9 cellular contexts compared by ENCODE assay signal in genomic region chr1:161730050-161730564, GRCh38. TPM values are rescaled to one million over a fixed set of nuclear protein-coding genes. Genes with fewer than 3 reads are reported as not detected.
A peak's percentile ranks its signal among the peaks of the same experiment; 100 is the strongest.
DNase-seq lines count a peak whose midpoint lies in the region; ATAC-seq and TF ChIP-seq lines count a peak whose summit lies in the region.
"Had no signal": no experiment of that assay in that cellular context is flagged by ENCODE, and none has a peak within 500 bp of the region (broad histone marks: within the 10 kb centered on the region; RNA-seq: fewer than 3 reads in every experiment).

No MANE protein-coding gene starts in this region.

- peak overlapping the region; percentile 62 for H3K27ac Mint-ChIP-seq in activated CD4-positive, alpha-beta memory T cell treated with anti-CD3 and anti-CD28 coated beads for 36 hours

- peaks cover 28% of the 10 kb centered on the region for H3K27me3 Mint-ChIP-seq in activated CD4-positive, alpha-beta memory T cell treated with anti-CD3 and anti-CD28 coated beads for 36 hours

- ATAC-seq in HG02852 (IDR thresholded peaks at IDR 0.05; ENCODE audit: unreplicated experiment): no peak
- ATAC-seq in HG02678 (IDR thresholded peaks at IDR 0.05; ENCODE audit: unreplicated experiment): no peak

- no peaks in the 10 kb centered on the region for H3K36me3 Mint-ChIP-seq in activated CD4-positive, alpha-beta memory T cell treated with anti-CD3 and anti-CD28 coated beads for 36 hours

- no peak overlapping the region for H3K4me3 ChIP-seq in fibroblast of villous mesenchyme (ENCODE audit: low read depth, low read length)

- CTCF ChIA-PET in activated CD4-positive, alpha-beta memory T cell treated with anti-CD3 and anti-CD28 coated beads for 36 hours (lab: Charles Lee): interaction anchor here (0.8 to 3.2 kb wide), 3 partner anchors 9 to 19 kb away, joined by 3 to 11 read pairs (median 3); no protein-coding TSS in a partner anchor

- no peaks in the 10 kb centered on the region for H3K9me3 Mint-ChIP-seq in activated CD4-positive, alpha-beta memory T cell treated with anti-CD3 and anti-CD28 coated beads for 36 hours

- DNase-seq in AG20443 (ENCODE audit: low spot score) (peak; percentile 37), Kasumi-1 (lab: John Stamatoyannopoulos, UW) (peak; percentile 13 to 24), fibroblast of villous mesenchyme (ENCODE audit: low read depth) (peak; percentile 30), SKM-1 treated with dmso at 0.1 percent for 144 hours (lab: John Stamatoyannopoulos, UW; ENCODE audit: unreplicated experiment) (no peak)
- peak; percentile 60 for DNase-seq in activated CD4-positive, alpha-beta memory T cell treated with anti-CD3 and anti-CD28 coated beads for 36 hours
- DNase-seq in stimulated activated naive CD4-positive, alpha-beta T cell treated with Interleukin-2 at 50 U/mL for 16 hours (lab: John Stamatoyannopoulos, UW): no peak

- TF ChIP-seq CTCF in fibroblast of villous mesenchyme (IDR thresholded peaks at IDR 0.05; ENCODE audit: insufficient read depth, low read depth, low read length): no peak

- POLR2A ChIA-PET in activated CD4-positive, alpha-beta memory T cell treated with anti-CD3 and anti-CD28 coated beads for 36 hours (lab: Charles Lee): interaction anchor here (0.7 to 1.1 kb wide), 2 partner anchors 19 to 23 kb away, joined by 3 to 4 read pairs; partner anchors contain the start of genes DUSP12 and FCRLA

- intact Hi-C loops in activated CD4-positive, alpha-beta memory T cell treated with anti-CD3 and anti-CD28 coated beads for 36 hours (cut with micrococcal nuclease): loop anchor here (1.0 kb wide), 1 partner anchor 9 kb away; no protein-coding TSS in a partner anchor

- H3K4me3 Mint-ChIP-seq in activated CD4-positive, alpha-beta memory T cell treated with anti-CD3 and anti-CD28 coated beads for 36 hours: peak overlapping the region; percentile 16

- H3K4me1 Mint-ChIP-seq in activated CD4-positive, alpha-beta memory T cell treated with anti-CD3 and anti-CD28 coated beads for 36 hours (ENCODE audit: low read depth): peaks cover 41% of the 10 kb centered on the region

RNA-seq across cellular contexts. Expression of gene FCRLB, which starts 8.8 kb away (rescaled TPM):
- not detected for total RNA-seq in activated CD4-positive, alpha-beta memory T cell treated with anti-CD3 and anti-CD28 coated beads for 36 hours
- total RNA-seq in fibroblast of villous mesenchyme: 2.9 and 4.3 TPM in 2 replicates

RNA-seq across cellular contexts. Expression of gene DUSP12, which starts 19.5 kb away (rescaled TPM):
- total RNA-seq in activated CD4-positive, alpha-beta memory T cell treated with anti-CD3 and anti-CD28 coated beads for 36 hours: 10 to 100 TPM; 25.9 to 28.5 TPM
- total RNA-seq in fibroblast of villous mesenchyme: 26.3 and 36.4 TPM in 2 replicates

RNA-seq across cellular contexts. Expression of gene FCRLA, which starts 23.1 kb away (rescaled TPM):
- total RNA-seq in activated CD4-positive, alpha-beta memory T cell treated with anti-CD3 and anti-CD28 coated beads for 36 hours: not detected
- 0.64 and 0.86 TPM in 2 replicates for total RNA-seq in fibroblast of villous mesenchyme
- total RNA-seq: activated CD8-positive, alpha-beta memory T cell treated with anti-CD3 and anti-CD28 coated beads for 36 hours had no signal

RNA-seq across cellular contexts. Expression of gene ATF6, which starts 36.0 kb away (rescaled TPM):
- 10 to 100 TPM; 20.8 to 23.0 TPM for total RNA-seq in activated CD4-positive, alpha-beta memory T cell treated with anti-CD3 and anti-CD28 coated beads for 36 hours
- 22.9 and 32.8 TPM in 2 replicates for total RNA-seq in fibroblast of villous mesenchyme

Comparison
In these comparisons a context has a peak if more than half of its experiments do, and no peak if none do; other contexts are left out.
1. DNase-seq: peak in AG20443 (single experiment), Kasumi-1 (2 of 2), activated CD4-positive, alpha-beta memory T cell treated with anti-CD3 and anti-CD28 coated beads for 36 hours (single experiment) and fibroblast of villous mesenchyme (single experiment); none in stimulated activated naive CD4-positive, alpha-beta T cell treated with Interleukin-2 at 50 U/mL for 16 hours (single experiment) and SKM-1 treated with dmso at 0.1 percent for 144 hours (single experiment).